17 cellular contexts compared by ENCODE assay signal in genomic region chr2:240293126-240293864, GRCh38.
DNase-seq lines count a peak whose midpoint lies in the region; ATAC-seq, FAIRE-seq and TF ChIP-seq lines count a peak whose summit lies in the region.
"Had no signal": no experiment of that assay in that cellular context is flagged by ENCODE, and none has a peak within 500 bp of the region (broad histone marks: within the 10 kb centered on the region; RNA-seq: fewer than 3 reads in every experiment).

No MANE protein-coding gene starts in this region.

- peaks cover 52% of the 10 kb centered on the region for H3K4me1 ChIP-seq in left ventricle myocardium inferior
- H3K4me1 ChIP-seq: Caco-2, SJSA1 had no signal

- ATAC-seq in GM18867 (IDR thresholded peaks at IDR 0.05; ENCODE audit: unreplicated experiment): no peak
- no peak for ATAC-seq in HG02571 (IDR thresholded peaks at IDR 0.05; ENCODE audit: unreplicated experiment)

- no peaks in the 10 kb centered on the region for H3K9me3 Mint-ChIP-seq in osteocyte (ENCODE audit: unreplicated experiment)

- peaks cover 18% of the 10 kb centered on the region for H3K4me1 Mint-ChIP-seq in osteocyte (ENCODE audit: unreplicated experiment)

- H3K27me3 ChIP-seq in H7 (ENCODE audit: control insufficient read depth, insufficient read depth, low read length) (no peaks in the 10 kb centered on the region), bronchial epithelial cell (ENCODE audit: control insufficient read depth, insufficient read depth, low read length) (no peaks in the 10 kb centered on the region), left ventricle myocardium inferior (ENCODE audit: low read depth) (no peaks in the 10 kb centered on the region)
- H3K27me3 ChIP-seq: SJSA1 had no signal

- no peaks in the 10 kb centered on the region for H3K36me3 Mint-ChIP-seq in osteocyte (ENCODE audit: unreplicated experiment)
- H3K36me3 Mint-ChIP-seq: IgD-negative memory B cell had no signal

- peak overlapping the region; percentile 81 for H3K27ac ChIP-seq in left ventricle myocardium inferior (replicated peaks)
- H3K27ac ChIP-seq: GM23248, SJSA1 had no signal

- no peak overlapping the region for H3K27ac Mint-ChIP-seq in osteocyte (ENCODE audit: unreplicated experiment)
- H3K27ac Mint-ChIP-seq: IgD-negative memory B cell had no signal

- intact Hi-C loops in left ventricle myocardium inferior (cut with micrococcal nuclease): no loop called here

- no peaks in the 10 kb centered on the region for H3K36me3 ChIP-seq in H7 (replicated peaks; ENCODE audit: control insufficient read depth, insufficient read depth, low read length)
- no peaks in the 10 kb centered on the region for H3K36me3 ChIP-seq in bronchial epithelial cell (ENCODE audit: control insufficient read depth, insufficient read depth, low read length)
- no peaks in the 10 kb centered on the region for H3K36me3 ChIP-seq in left ventricle myocardium inferior
- H3K36me3 ChIP-seq: SJSA1 had no signal

- DNase-seq in H7: peak; percentile 15
- no peak for DNase-seq in bronchial epithelial cell (ENCODE audit: low read depth)
- DNase-seq in left ventricle myocardium inferior: no peak
- DNase-seq in osteocyte (ENCODE audit: extremely low spot score, unreplicated experiment): peak; percentile 83
- DNase-seq in stimulated activated naive CD4-positive, alpha-beta T cell treated with Interleukin-2 at 50 U/mL for 16 hours (lab: John Stamatoyannopoulos, UW): no peak
- DNase-seq in activated CD4-positive, CD25-positive, alpha-beta regulatory T cell (lab: John Stamatoyannopoulos, UW): no peak
- DNase-seq: Caco-2, GM23248, NCI-H1436 treated with DMSO at 0.1 percent for 48 hours, NCI-H2081, OCI-M1, RPMI8226 had no signal

- no peak overlapping the region for H3K4me3 Mint-ChIP-seq in osteocyte (ENCODE audit: unreplicated experiment)
- H3K4me3 Mint-ChIP-seq: IgD-negative memory B cell had no signal

- H3K4me3 ChIP-seq in H7 (ENCODE audit: insufficient read depth, low read depth, low read length): no peak overlapping the region
- no peak overlapping the region for H3K4me3 ChIP-seq in bronchial epithelial cell (ENCODE audit: low read depth, low read length)
- no peak overlapping the region for H3K4me3 ChIP-seq in left ventricle myocardium inferior
- H3K4me3 ChIP-seq: GM23248, SJSA1 had no signal

- no peak for TF ChIP-seq CTCF in bronchial epithelial cell (IDR thresholded peaks at IDR 0.05; ENCODE audit: insufficient read depth, low read length, severe bottlenecking)
- no peak for TF ChIP-seq CTCF in left ventricle myocardium inferior (IDR thresholded peaks at IDR 0.05; ENCODE audit: borderline replicate concordance)
- TF ChIP-seq CTCF in osteocyte (IDR thresholded peaks at IDR 0.05): no peak

- FAIRE-seq in bronchial epithelial cell (lab: Jason Lieb, UNC): peak; percentile 7
- FAIRE-seq: GM12891 had no signal

- no peaks in the 10 kb centered on the region for H3K9me3 ChIP-seq in left ventricle myocardium inferior (replicated peaks)
- H3K9me3 ChIP-seq: Caco-2, SJSA1 had no signal

- H3K27me3 Mint-ChIP-seq in osteocyte (ENCODE audit: unreplicated experiment): no peaks in the 10 kb centered on the region
- H3K27me3 Mint-ChIP-seq: IgD-negative memory B cell had no signal

Comparison
In these comparisons a context has a peak if more than half of its experiments do, and no peak if none do; other contexts are left out.
1. DNase-seq: peak in H7 (single experiment) and osteocyte (single experiment); none in bronchial epithelial cell (single experiment), left ventricle myocardium inferior (single experiment), stimulated activated naive CD4-positive, alpha-beta T cell treated with Interleukin-2 at 50 U/mL for 16 hours (single experiment) and activated CD4-positive, CD25-positive, alpha-beta regulatory T cell (0 of 4).